8 cellular contexts compared by ENCODE assay signal in the genomic region with DNA sequence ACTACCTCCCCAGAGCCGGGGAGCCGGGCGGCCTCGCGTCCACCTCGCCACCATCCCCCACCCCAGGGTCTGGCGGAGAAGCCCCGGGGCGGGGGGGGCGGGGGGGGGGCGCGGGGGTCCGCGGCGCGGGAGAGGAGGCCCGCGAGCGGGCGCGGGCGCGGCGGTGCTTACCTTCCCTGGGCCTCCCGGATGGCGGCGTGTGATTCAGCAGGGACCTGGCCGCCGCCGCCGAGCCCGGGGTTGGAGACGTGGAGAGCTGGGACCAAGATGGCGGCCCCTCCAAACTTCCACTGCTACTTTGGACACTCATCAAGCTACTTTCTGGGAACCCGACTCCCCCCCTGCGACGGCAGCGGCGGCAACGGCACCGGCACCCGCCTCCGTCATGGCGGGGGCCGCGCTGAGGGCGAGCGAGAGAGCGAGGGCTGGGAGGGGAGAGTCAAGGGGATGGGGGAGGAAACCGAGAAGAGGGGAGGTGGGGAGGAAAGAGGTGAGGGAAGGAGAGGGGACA. TPM values are rescaled to one million over a fixed set of nuclear protein-coding genes. Genes with fewer than 3 reads are reported as not detected.
DNase-seq lines count a peak whose midpoint lies in the region; ATAC-seq and TF ChIP-seq lines count a peak whose summit lies in the region.

No MANE protein-coding gene starts in this region.

- ATAC-seq in GM21381 (IDR thresholded peaks at IDR 0.05; ENCODE audit: unreplicated experiment) = peak; percentile 25
- peak; percentile 15 to 75 (median 66) for ATAC-seq in heart left ventricle

- intact Hi-C loops in CD4-positive, alpha-beta memory T cell (cut with micrococcal nuclease) = loop anchor here (1.0 to 5.0 kb wide), 5 partner anchors 51 to 274 kb away; a partner anchor contains a TSS
- intact Hi-C loops in heart left ventricle (cut with DNase I) = loop anchor here in 9 of 10 donors (2.0 to 10.0 kb wide), 9 partner anchors 78 to 275 kb away; a partner anchor contains a TSS

- peaks cover 73% of the 10 kb centered on the region for H3K4me1 ChIP-seq in CD4-positive, alpha-beta memory T cell (ENCODE audit: insufficient read depth, low read length)
- H3K4me1 ChIP-seq in heart left ventricle = peaks cover 0 to 60% (median 15%) of the 10 kb centered on the region in 12 donors

- peak overlapping the region; percentile 88 to 99 (median 96) for H3K4me3 Mint-ChIP-seq in CD4-positive, alpha-beta memory T cell
- H3K4me3 Mint-ChIP-seq in progenitor cell of endocrine pancreas (ENCODE audit: low read depth) = peak overlapping the region; percentile 90

- POLR2A ChIA-PET in CD4-positive, alpha-beta memory T cell (lab: Charles Lee; ENCODE audit: partially characterized antibody) = interaction anchor here (0.8 to 5.1 kb wide), 18 partner anchors 10 to 274 kb away, joined by 3 to 32 read pairs (median 4); a partner anchor contains a TSS

- peaks cover 0 to 14% of the 10 kb centered on the region in 2 donors for H3K36me3 Mint-ChIP-seq in CD4-positive, alpha-beta memory T cell
- no peaks in the 10 kb centered on the region for H3K36me3 Mint-ChIP-seq in progenitor cell of endocrine pancreas (ENCODE audit: insufficient read depth)

- in situ Hi-C loops in SK-MEL-5 (cut with HindIII; ENCODE audit: low pct_unique_long_range_greater_than_20kb, low sequenced_read_pairs) = no loop called here

- no peaks in the 10 kb centered on the region for H3K27me3 Mint-ChIP-seq in CD4-positive, alpha-beta memory T cell
- no peaks in the 10 kb centered on the region for H3K27me3 Mint-ChIP-seq in progenitor cell of endocrine pancreas

- CTCF ChIA-PET in CD4-positive, alpha-beta memory T cell (lab: Charles Lee; ENCODE audit: partially characterized antibody) = interaction anchor here (1.3 to 8.9 kb wide), 8 partner anchors 72 to 257 kb away, joined by 3 to 91 read pairs (median 22); a partner anchor contains a TSS

- H3K27me3 ChIP-seq in CD4-positive, alpha-beta memory T cell (ENCODE audit: insufficient read depth, low read length) = no peaks in the 10 kb centered on the region
- no peaks in the 10 kb centered on the region for H3K27me3 ChIP-seq in heart left ventricle

- peaks cover 0 to 2% (median 0%) of the 10 kb centered on the region in 8 donors for H3K9me3 Mint-ChIP-seq in CD4-positive, alpha-beta memory T cell
- H3K9me3 Mint-ChIP-seq in progenitor cell of endocrine pancreas (ENCODE audit: low read depth) = no peaks in the 10 kb centered on the region

- H3K9me3 ChIP-seq in CD4-positive, alpha-beta memory T cell (ENCODE audit: control insufficient read depth in 1 of 2, low read length in 2 of 2) = no peaks in the 10 kb centered on the region
- no peaks in the 10 kb centered on the region for H3K9me3 ChIP-seq in heart left ventricle

- H3K4me3 ChIP-seq in CD4-positive, alpha-beta memory T cell (ENCODE audit: low read length in 2 of 2) = peak overlapping the region; percentile 70 to 78
- H3K4me3 ChIP-seq in heart left ventricle = peak overlapping the region; percentile 66 to 89 (median 81)

- H3K36me3 ChIP-seq in CD4-positive, alpha-beta memory T cell (ENCODE audit: insufficient read depth, low read length) = no peaks in the 10 kb centered on the region
- H3K36me3 ChIP-seq in heart left ventricle = no peaks in the 10 kb centered on the region

- peak overlapping the region; percentile 89 for H3K27ac ChIP-seq in CD4-positive, alpha-beta memory T cell (ENCODE audit: low read depth, low read length)
- H3K27ac ChIP-seq in heart left ventricle = peak overlapping the region; percentile 83 to 96 (median 94)

- TF ChIP-seq CTCF in heart left ventricle (IDR thresholded peaks at IDR 0.05) (no peak), progenitor cell of endocrine pancreas (IDR thresholded peaks at IDR 0.05; ENCODE audit: unreplicated experiment) (no peak)

- DNase-seq in CD4-positive, alpha-beta memory T cell = peak in 4 of 5 donors; percentile 62 to 81 (median 68)
- DNase-seq in HuH-7 (ENCODE audit: low spot score) (peak; percentile 62), SK-MEL-5 (ENCODE audit: low read depth, low spot score) (peak; percentile 51), heart left ventricle (peak; percentile 62 to 83 (median 71)), progenitor cell of endocrine pancreas (ENCODE audit: low spot score, unreplicated experiment) (peak; percentile 63), ureter (ENCODE audit: low spot score) (peak; percentile 61)
- peak; percentile 29 for DNase-seq in activated naive CD8-positive, alpha-beta T cell treated with anti-CD3 and anti-CD28 coated beads, Interleukin-2, amount 50 U/mL, for 16 hours (ENCODE audit: low read depth, low spot score)

- peak overlapping the region; percentile 93 to 98 (median 94) for H3K27ac Mint-ChIP-seq in CD4-positive, alpha-beta memory T cell
- peak overlapping the region; percentile 96 for H3K27ac Mint-ChIP-seq in progenitor cell of endocrine pancreas

- no peak for TF ChIP-seq POLR2A in heart left ventricle (IDR thresholded peaks at IDR 0.05)

- 0 to 1% (median 1%) methylated on average over 19 to 49 of the region's 50 CpGs for WGBS in heart left ventricle, 4 donors

- peaks cover 51 to 78% (median 62%) of the 10 kb centered on the region in 4 donors for H3K4me1 Mint-ChIP-seq in CD4-positive, alpha-beta memory T cell
- peaks cover 20% of the 10 kb centered on the region for H3K4me1 Mint-ChIP-seq in progenitor cell of endocrine pancreas (ENCODE audit: low read depth)

RNA-seq across cellular contexts. Expression of a gene that starts 0.5 kb away (rescaled TPM):
- total RNA-seq in CD4-positive, alpha-beta memory T cell = 100 to 1,000 TPM; 138 to 152 TPM
- polyA plus RNA-seq in CD4-positive, alpha-beta memory T cell = 10 to 100 TPM; 19.2 to 53.6 TPM
- 12.4 and 12.9 TPM in 2 replicates for total RNA-seq in SK-MEL-5 (2014; rRNA removed; shearing (Covaris generic))
- 15.8 and 30.8 TPM in 2 replicates for polyA plus RNA-seq in SK-MEL-5 (2015; cell fraction: cytosol; rRNA removed)
- polyA plus RNA-seq in SK-MEL-5 (2015; cell fraction: nucleus; rRNA removed) = 7.8 and 21.8 TPM in 2 replicates
- total RNA-seq in heart left ventricle (10 to 100 TPM; 12.1 to 41.4 (median 28.6) TPM), progenitor cell of endocrine pancreas (75.2 and 76.8 TPM in 2 replicates), ureter (69.6 TPM)
- polyA plus RNA-seq in heart left ventricle = 10 to 100 TPM in 1 of 2 donors, 1 to 10 TPM in 1; 7.2 to 12.0 TPM

Comparison
In these comparisons a context has a peak if more than half of its experiments do, and no peak if none do; other contexts are left out.
1. Peak in every context shown above with its lines: DNase-seq, ATAC-seq, H3K4me3 ChIP-seq and H3K27ac ChIP-seq.